ENCODE assay signal across 1 cellular context in genomic region chr16:68085259-68086071, GRCh38.
TF ChIP-seq lines count a peak whose summit lies in the region.

TSS of gene NFATC3 (plus strand) at chr16:68085370. CDS start at chr16:68085682, 312 bp downstream.

TF ChIP-seq in K562, 482 proteins besides CTCF, POLR2A, EP300 and RAD21 (continued from another document and continues in another):
- TF ChIP-seq RREB1 (CRISPR knock-in tag; IDR thresholded peaks at IDR 0.05) (no peak), ZBTB26 (CRISPR knock-in tag; IDR thresholded peaks at IDR 0.05) (peak; percentile 55; the same call in 1 of the 2 replicates), E2F3 (CRISPR knock-in tag; IDR thresholded peaks at IDR 0.05) (no peak; the same call in 1 of the 2 replicates), XRCC3 (IDR thresholded peaks at IDR 0.05) (no peak), HDGF (IDR thresholded peaks at IDR 0.05) (no peak), LCOR (CRISPR knock-in tag; IDR thresholded peaks at IDR 0.05) (no peak; the same call in 1 of the 2 replicates), KLF6 (CRISPR knock-in tag; IDR thresholded peaks at IDR 0.05; ENCODE audit: borderline replicate concordance) (no peak), MYNN (IDR thresholded peaks at IDR 0.05) (no peak), MYNN (CRISPR knock-in tag; IDR thresholded peaks at IDR 0.05) (no peak), SFPQ (IDR thresholded peaks at IDR 0.05; ENCODE audit: low read depth, low read length) (no peak), STAT5B (CRISPR knock-in tag; IDR thresholded peaks at IDR 0.05) (no peak), ZNF175 (CRISPR knock-in tag; IDR thresholded peaks at IDR 0.05; ENCODE audit: low read depth) (no peak), ZNF133 (CRISPR knock-in tag; IDR thresholded peaks at IDR 0.05) (no peak), BRD4 (IDR thresholded peaks at IDR 0.05) (no peak), KAT8 (IDR thresholded peaks at IDR 0.05; ENCODE audit: low read depth) (no peak), HEY1 (CRISPR knock-in tag; IDR thresholded peaks at IDR 0.05; ENCODE audit: borderline replicate concordance) (no peak), SPI1 (IDR thresholded peaks at IDR 0.05; ENCODE audit: borderline replicate concordance, low read depth, low read length) (no peak), CHD4 (IDR thresholded peaks at IDR 0.05; ENCODE audit: insufficient read depth, insufficient replicate concordance, low read depth, low read length, poor library complexity, severe bottlenecking) (no peak), USF2 (CRISPR knock-in tag; IDR thresholded peaks at IDR 0.05) (no peak; the same call in 1 of the 2 replicates), ZC3H4 (CRISPR knock-in tag; IDR thresholded peaks at IDR 0.05; ENCODE audit: borderline replicate concordance) (no peak), ARID1B (IDR thresholded peaks at IDR 0.05) (0 out of 2 replicates have a peak, but pooled peaks have one; percentile 6), ELK1 (CRISPR knock-in tag; IDR thresholded peaks at IDR 0.05) (no peak), PRDM10 (IDR thresholded peaks at IDR 0.05; ENCODE audit: partially characterized antibody) (no peak), TEAD4 (IDR thresholded peaks at IDR 0.05; ENCODE audit: low read length) (no peak), TEAD4 (CRISPR knock-in tag; IDR thresholded peaks at IDR 0.05; ENCODE audit: borderline replicate concordance) (no peak), GTF2E2 (tag; IDR thresholded peaks at IDR 0.05) (peak; percentile 53; the same call in 1 of the 2 replicates), STAT5A (IDR thresholded peaks at IDR 0.05; ENCODE audit: borderline replicate concordance, low read length) (no peak), ZFP91 (CRISPR knock-in tag; IDR thresholded peaks at IDR 0.05) (no peak), ZNF436 (CRISPR knock-in tag; IDR thresholded peaks at IDR 0.05) (no peak), MCM3 (IDR thresholded peaks at IDR 0.05) (no peak), FOXA1 (IDR thresholded peaks at IDR 0.05; ENCODE audit: borderline replicate concordance) (no peak), RAD51 (IDR thresholded peaks at IDR 0.05; ENCODE audit: borderline replicate concordance, low read depth) (no peak; the same call in 1 of the 2 replicates), DMBX1 (CRISPR knock-in tag; IDR thresholded peaks at IDR 0.05; ENCODE audit: borderline replicate concordance) (no peak), ZNF354B (CRISPR knock-in tag; IDR thresholded peaks at IDR 0.05) (no peak), ELF1 (tag; IDR thresholded peaks at IDR 0.05) (0 out of 2 replicates have a peak, but pooled peaks have one; percentile 34), POLR3A (IDR thresholded peaks at IDR 0.05; ENCODE audit: borderline replicate concordance, extremely low read depth, insufficient read depth, insufficient read length) (no peak), E2F1 (CRISPR knock-in tag; IDR thresholded peaks at IDR 0.05) (peak; percentile 27; the same call in 1 of the 2 replicates)
